26 cellular contexts compared by ENCODE assay signal in the genomic region with DNA sequence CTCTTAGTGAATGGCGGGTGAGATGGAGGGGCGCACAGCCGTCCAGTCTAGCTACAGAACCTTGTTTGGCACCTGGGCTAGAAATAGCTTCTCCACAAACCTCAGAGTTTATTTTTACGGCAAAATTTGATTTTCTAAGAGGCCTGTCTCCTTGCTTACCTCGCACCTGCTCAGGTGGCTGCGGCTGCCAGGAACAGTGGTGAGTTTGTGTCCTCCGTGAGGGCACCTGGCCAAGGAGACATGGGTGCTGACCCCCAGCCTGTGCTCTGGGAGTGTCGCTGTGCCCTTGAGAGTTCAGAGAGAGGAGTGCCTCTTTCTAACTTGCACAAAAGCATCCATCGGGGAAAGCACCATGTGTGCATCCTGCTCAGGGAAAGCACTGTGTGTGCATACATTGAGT.
"Had no signal": no experiment of that assay in that cellular context is flagged by ENCODE, and none has a peak within 500 bp of the region (broad histone marks: within the 10 kb centered on the region; RNA-seq: fewer than 3 reads in every experiment).

No MANE protein-coding gene starts in this region.

- H3K9me3 ChIP-seq: right atrium auricular region, testis, upper lobe of left lung had no signal

- H3K27me3 ChIP-seq: right atrium auricular region, testis, upper lobe of left lung had no signal

- H3K4me3 Mint-ChIP-seq: activated CD4-positive, alpha-beta memory T cell treated with anti-CD3 and anti-CD28 coated beads for 36 hours; activated naive CD4-positive, alpha-beta T cell treated with anti-CD3 and anti-CD28 coated beads for 36 hours; activated naive CD8-positive, alpha-beta T cell treated with anti-CD3 and anti-CD28 coated beads for 36 hours; activated T-helper 1 cell treated with anti-CD3 and anti-CD28 coated beads, Interleukin-12 subunit alpha, Interleukin-12 subunit beta, Interleukin-2, Interleukin-4 antibody, amounts not matched to agents 30 ng/mL and 10 ng/mL and 1 ng/mL, durations not matched to agents 14 hours and 24 hours and 36 hours; naive thymus-derived CD4-positive, alpha-beta T cell; stimulated activated naive B cell treated with anti-CD40 and anti-IgM and Interleukin-4, amounts not matched to agents 10 μg/mL and 1 μg/mL and 100 μg/mL, for 72 hours had no signal

- H3K79me2 ChIP-seq: parathyroid adenoma had no signal

- H3K9ac ChIP-seq: parathyroid adenoma had no signal

- ATAC-seq: left colon; naive thymus-derived CD4-positive, alpha-beta T cell; stimulated activated naive B cell treated with anti-CD40 and anti-IgM and Interleukin-4, amounts not matched to agents 10 μg/mL and 1 μg/mL and 100 μg/mL, for 72 hours had no signal

- H3K27ac Mint-ChIP-seq: activated CD4-positive, alpha-beta memory T cell treated with anti-CD3 and anti-CD28 coated beads for 36 hours; activated naive CD4-positive, alpha-beta T cell treated with anti-CD3 and anti-CD28 coated beads for 36 hours; activated naive CD8-positive, alpha-beta T cell treated with anti-CD3 and anti-CD28 coated beads for 36 hours; activated T-helper 1 cell treated with anti-CD3 and anti-CD28 coated beads, Interleukin-12 subunit alpha, Interleukin-12 subunit beta, Interleukin-2, Interleukin-4 antibody, amounts not matched to agents 30 ng/mL and 10 ng/mL and 1 ng/mL, durations not matched to agents 14 hours and 24 hours and 36 hours; stimulated activated naive B cell treated with anti-CD40 and anti-IgM and Interleukin-4, amounts not matched to agents 10 μg/mL and 1 μg/mL and 100 μg/mL, for 72 hours had no signal

- H3K4me1 ChIP-seq: right atrium auricular region, testis, upper lobe of left lung had no signal

- H3K27ac ChIP-seq: parathyroid adenoma, right atrium auricular region, testis, VCaP had no signal

- H3K27me3 Mint-ChIP-seq: activated CD4-positive, alpha-beta memory T cell treated with anti-CD3 and anti-CD28 coated beads for 36 hours had no signal

- H3K36me3 ChIP-seq: right atrium auricular region, upper lobe of left lung had no signal

- H2AFZ ChIP-seq: parathyroid adenoma had no signal

- H3K4me1 Mint-ChIP-seq: activated naive CD8-positive, alpha-beta T cell treated with anti-CD3 and anti-CD28 coated beads for 36 hours; stimulated activated naive B cell treated with anti-CD40 and anti-IgM and Interleukin-4, amounts not matched to agents 10 μg/mL and 1 μg/mL and 100 μg/mL, for 72 hours had no signal

- H3K36me3 Mint-ChIP-seq: activated CD4-positive, alpha-beta memory T cell treated with anti-CD3 and anti-CD28 coated beads for 36 hours; activated naive CD8-positive, alpha-beta T cell treated with anti-CD3 and anti-CD28 coated beads for 36 hours; stimulated activated naive B cell treated with anti-CD40 and anti-IgM and Interleukin-4, amounts not matched to agents 10 μg/mL and 1 μg/mL and 100 μg/mL, for 72 hours had no signal

- H3K4me3 ChIP-seq: right atrium auricular region, testis, upper lobe of left lung had no signal

- DNase-seq: activated CD4-positive, alpha-beta memory T cell treated with anti-CD3 and anti-CD28 coated beads for 36 hours; activated CD4-positive, alpha-beta T cell treated with anti-CD3 and anti-CD28 coated beads for 4 hours; activated CD8-positive, alpha-beta memory T cell treated with anti-CD3 and anti-CD28 coated beads, Interleukin-2, amount 50 U/mL, for 4 hours; activated effector memory CD4-positive, alpha-beta T cell treated with anti-CD3 and anti-CD28 coated beads, Interleukin-2, amount 50 U/mL, for 16 hours; activated naive CD4-positive, alpha-beta T cell treated with anti-CD3 and anti-CD28 coated beads for 36 hours; activated naive CD8-positive, alpha-beta T cell treated with anti-CD3 and anti-CD28 coated beads for 36 hours; activated T-cell treated with anti-CD3 and anti-CD28 coated beads, Interleukin-2, amount 50 U/mL, for 1 hour; amniotic stem cell; caudate nucleus; foreskin fibroblast; head of caudate nucleus; hippocampal formation; left colon; mammary epithelial cell; midbrain; naive thymus-derived CD4-positive, alpha-beta T cell; occipital lobe; stimulated activated CD4-positive, alpha-beta T cell treated with anti-CD3 and anti-CD28 coated beads, Interleukin-15, amount 100 ng/mL, for 24 hours; stimulated activated CD4-positive, alpha-beta T cell treated with anti-CD3 and anti-CD28 coated beads, Interleukin-2, amount 100 ng/mL, for 24 hours; stimulated activated naive B cell treated with anti-CD40 and anti-IgM and Interleukin-4, amounts not matched to agents 10 μg/mL and 1 μg/mL and 100 μg/mL, for 72 hours; testis; upper lobe of left lung had no signal

- H3K9me3 Mint-ChIP-seq: activated CD4-positive, alpha-beta memory T cell treated with anti-CD3 and anti-CD28 coated beads for 36 hours; activated naive CD4-positive, alpha-beta T cell treated with anti-CD3 and anti-CD28 coated beads for 36 hours; activated naive CD8-positive, alpha-beta T cell treated with anti-CD3 and anti-CD28 coated beads for 36 hours; activated T-helper 1 cell treated with anti-CD3 and anti-CD28 coated beads, Interleukin-12 subunit alpha, Interleukin-12 subunit beta, Interleukin-2, Interleukin-4 antibody, amounts not matched to agents 30 ng/mL and 10 ng/mL and 1 ng/mL, durations not matched to agents 14 hours and 24 hours and 36 hours; stimulated activated naive B cell treated with anti-CD40 and anti-IgM and Interleukin-4, amounts not matched to agents 10 μg/mL and 1 μg/mL and 100 μg/mL, for 72 hours had no signal
